27 cellular contexts compared by ENCODE assay signal in genomic region chr17:74153456-74153810, GRCh38.
"Had no signal": no experiment of that assay in that cellular context is flagged by ENCODE, and none has a peak within 500 bp of the region (broad histone marks: within the 10 kb centered on the region; RNA-seq: fewer than 3 reads in every experiment).

No MANE protein-coding gene starts in this region.

- H3K9me3 Mint-ChIP-seq: natural killer cell; stimulated activated naive CD8-positive, alpha-beta T cell treated with anti-CD3 and anti-CD28 coated beads, Interleukin-15, amount 100 ng/mL, for 72 hours had no signal

- H3K36me3 Mint-ChIP-seq: immature natural killer cell, natural killer cell had no signal

- H3K4me3 ChIP-seq: gastroesophageal sphincter, heart left ventricle, lower lobe of right lung, pancreas, right lobe of liver, suprapubic skin, transverse colon, upper lobe of right lung, uterus had no signal

- H3K27me3 ChIP-seq: foreskin keratinocyte, pancreas, right lobe of liver, upper lobe of right lung, uterus had no signal

- ATAC-seq: esophagus mucosa; gastroesophageal sphincter; heart left ventricle; left colon; left ventricle myocardium superior; lower lobe of right lung; natural killer cell; pancreas; right lobe of liver; stimulated activated naive CD8-positive, alpha-beta T cell treated with anti-CD3 and anti-CD28 coated beads, Interleukin-15, amount 100 ng/mL, for 72 hours; upper lobe of right lung had no signal

- H3K4me3 Mint-ChIP-seq: endodermal cell; immature natural killer cell; natural killer cell; stimulated activated naive CD8-positive, alpha-beta T cell treated with anti-CD3 and anti-CD28 coated beads, Interleukin-15, amount 100 ng/mL, for 72 hours had no signal

- H3K27ac ChIP-seq: epithelial cell of prostate, foreskin keratinocyte, gastroesophageal sphincter, heart left ventricle, lower lobe of right lung, neutrophil, pancreas, right lobe of liver, suprapubic skin, transverse colon, upper lobe of right lung, uterus had no signal

- H3K36me3 ChIP-seq: gastroesophageal sphincter, heart left ventricle, lower lobe of right lung, neutrophil, pancreas, right lobe of liver, suprapubic skin, transverse colon, upper lobe of right lung, uterus had no signal

- DNase-seq: cortex of kidney; effector CD8-positive, alpha-beta T cell; hippocampal formation; immature natural killer cell; kidney glomerular epithelial cell; left colon; left ventricle myocardium superior; lower lobe of right lung; natural killer cell; pancreas; small intestine; stimulated activated CD4-positive, alpha-beta T cell treated with anti-CD3 and anti-CD28 coated beads, Interleukin-15, amount 100 ng/mL, for 24 hours; stimulated activated CD4-positive, alpha-beta T cell treated with anti-CD3 and anti-CD28 coated beads, Interleukin-2, amount 100 ng/mL, for 48 hours; stimulated activated naive CD4-positive, alpha-beta T cell; stimulated activated naive CD8-positive, alpha-beta T cell treated with anti-CD3 and anti-CD28 coated beads, Interleukin-15, amount 100 ng/mL, for 72 hours; transverse colon; uterus had no signal

- H3K4me1 ChIP-seq: foreskin keratinocyte, gastroesophageal sphincter, heart left ventricle, lower lobe of right lung, pancreas, right lobe of liver, transverse colon, upper lobe of right lung, uterus had no signal

- H3K4me1 Mint-ChIP-seq: immature natural killer cell; natural killer cell; stimulated activated naive CD8-positive, alpha-beta T cell treated with anti-CD3 and anti-CD28 coated beads, Interleukin-15, amount 100 ng/mL, for 72 hours had no signal

- H3K9me3 ChIP-seq: heart left ventricle, lower lobe of right lung, neutrophil, pancreas, right lobe of liver, suprapubic skin, transverse colon, upper lobe of right lung, uterus had no signal

- H3K27ac Mint-ChIP-seq: endodermal cell; immature natural killer cell; natural killer cell; stimulated activated naive CD8-positive, alpha-beta T cell treated with anti-CD3 and anti-CD28 coated beads, Interleukin-15, amount 100 ng/mL, for 72 hours had no signal
